In genomic region chr5:75690669-75691068, GRCh38 we compare ENCODE assay signal across 21 cellular contexts.
"Had no signal": no experiment of that assay in that cellular context is flagged by ENCODE, and none has a peak within 500 bp of the region (broad histone marks: within the 10 kb centered on the region; RNA-seq: fewer than 3 reads in every experiment).

No MANE protein-coding gene starts in this region.

- H3K27me3 ChIP-seq: breast epithelium, colonic mucosa, dorsolateral prefrontal cortex, esophagus muscularis mucosa, sigmoid colon, upper lobe of left lung had no signal

- H3K27me3 Mint-ChIP-seq: naive thymus-derived CD4-positive, alpha-beta T cell; stimulated activated naive B cell treated with anti-CD40 and anti-IgM and Interleukin-4, amounts not matched to agents 10 μg/mL and 1 μg/mL and 100 μg/mL, for 72 hours; T-cell had no signal

- H3K4me3 Mint-ChIP-seq: naive thymus-derived CD4-positive, alpha-beta T cell; stimulated activated naive B cell treated with anti-CD40 and anti-IgM and Interleukin-4, amounts not matched to agents 10 μg/mL and 1 μg/mL and 100 μg/mL, for 72 hours; T-cell; WTC11 had no signal

- H3K27ac Mint-ChIP-seq: activated naive CD4-positive, alpha-beta T cell treated with anti-CD3 and anti-CD28 coated beads, Interleukin-2, amount 50 U/mL, for 72 hours; stimulated activated naive B cell treated with anti-CD40 and anti-IgM and Interleukin-4, amounts not matched to agents 10 μg/mL and 1 μg/mL and 100 μg/mL, for 72 hours; WTC11 had no signal

- H3K36me3 ChIP-seq: colonic mucosa had no signal

- DNase-seq: activated CD4-positive, alpha-beta T cell treated with anti-CD3 and anti-CD28 coated beads for 4 hours; amniotic stem cell; colonic mucosa; dorsolateral prefrontal cortex; hippocampal formation; left ventricle myocardium inferior; naive thymus-derived CD4-positive, alpha-beta T cell; retina; sigmoid colon; stimulated activated CD4-positive, alpha-beta T cell treated with anti-CD3 and anti-CD28 coated beads, Interleukin-15, amount 100 ng/mL, for 24 hours; stimulated activated naive B cell treated with anti-CD40 and anti-IgM and Interleukin-4, amounts not matched to agents 10 μg/mL and 1 μg/mL and 100 μg/mL, for 72 hours; T-cell; T1000; upper lobe of left lung had no signal

- H3K9me3 ChIP-seq: breast epithelium, colonic mucosa, esophagus muscularis mucosa, left ventricle myocardium inferior, sigmoid colon, thoracic aorta, upper lobe of left lung had no signal

- H3K9me3 Mint-ChIP-seq: activated naive CD4-positive, alpha-beta T cell treated with anti-CD3 and anti-CD28 coated beads, Interleukin-2, amount 50 U/mL, for 72 hours; naive thymus-derived CD4-positive, alpha-beta T cell; stimulated activated naive B cell treated with anti-CD40 and anti-IgM and Interleukin-4, amounts not matched to agents 10 μg/mL and 1 μg/mL and 100 μg/mL, for 72 hours; T-cell; WTC11 had no signal

- H3K4me3 ChIP-seq: breast epithelium, colonic mucosa, dorsolateral prefrontal cortex, esophagus muscularis mucosa, left ventricle myocardium inferior, sigmoid colon, SK-N-MC, smooth muscle cell, thoracic aorta, upper lobe of left lung had no signal

- H3K4me1 ChIP-seq: breast epithelium, colonic mucosa, esophagus muscularis mucosa, sigmoid colon, upper lobe of left lung had no signal

- H3K36me3 Mint-ChIP-seq: activated naive CD4-positive, alpha-beta T cell treated with anti-CD3 and anti-CD28 coated beads, Interleukin-2, amount 50 U/mL, for 72 hours had no signal

- ATAC-seq: naive thymus-derived CD4-positive, alpha-beta T cell; stimulated activated naive B cell treated with anti-CD40 and anti-IgM and Interleukin-4, amounts not matched to agents 10 μg/mL and 1 μg/mL and 100 μg/mL, for 72 hours; T-cell; WTC11 had no signal
